In genomic region chr1:216028630-216029029, GRCh38 we compare ENCODE assay signal across 27 cellular contexts.
"Had no signal": no experiment of that assay in that cellular context is flagged by ENCODE, and none has a peak within 500 bp of the region (broad histone marks: within the 10 kb centered on the region; RNA-seq: fewer than 3 reads in every experiment).

No MANE protein-coding gene starts in this region.

- H3K4me3 Mint-ChIP-seq: natural killer cell treated with Interleukin-12 subunit alpha and Interleukin-12 subunit beta and Interleukin-15 and Interleukin-18, amount 100 ng/mL, for 72 hours; stimulated activated effector memory CD8-positive, alpha-beta T cell treated with anti-CD3 and anti-CD28 coated beads, Interleukin-12 subunit alpha, Interleukin-12 subunit beta, amount 100 ng/mL, for 72 hours; stimulated activated naive CD8-positive, alpha-beta T cell treated with anti-CD3 and anti-CD28 coated beads, Interleukin-15, Interleukin-2, amounts not matched to agents 100 ng/mL and 50 ng/mL, for 24 hours had no signal

- H3K4me3 ChIP-seq: left lung, lower lobe of right lung, ovary, prostate gland, sigmoid colon, spleen, suprapubic skin, thoracic aorta, tibial artery, upper lobe of right lung had no signal

- H3K4me1 ChIP-seq: left lung, lower lobe of right lung, prostate gland, sigmoid colon, spleen, suprapubic skin, tibial artery, upper lobe of right lung had no signal

- H3K4me1 Mint-ChIP-seq: naive B cell; stimulated activated effector memory CD8-positive, alpha-beta T cell treated with anti-CD3 and anti-CD28 coated beads, Interleukin-12 subunit alpha, Interleukin-12 subunit beta, amount 100 ng/mL, for 72 hours had no signal

- H3K27ac ChIP-seq: left lung, lower lobe of right lung, ovary, prostate gland, sigmoid colon, spleen, suprapubic skin, thoracic aorta, tibial artery, upper lobe of right lung had no signal

- H3K9me3 ChIP-seq: left lung, lower lobe of right lung, ovary, prostate gland, sigmoid colon, spleen, suprapubic skin, thoracic aorta, tibial artery, upper lobe of right lung had no signal

- ATAC-seq: left colon; left lung; lower lobe of right lung; natural killer cell treated with Interleukin-12 subunit alpha and Interleukin-12 subunit beta and Interleukin-15 and Interleukin-18, amount 100 ng/mL, for 72 hours; right cardiac atrium; stimulated activated effector memory CD8-positive, alpha-beta T cell treated with anti-CD3 and anti-CD28 coated beads, Interleukin-12 subunit alpha, Interleukin-12 subunit beta, amount 100 ng/mL, for 72 hours; upper lobe of right lung had no signal

- H3K27me3 Mint-ChIP-seq: naive B cell; natural killer cell treated with Interleukin-12 subunit alpha and Interleukin-12 subunit beta and Interleukin-15 and Interleukin-18, amount 100 ng/mL, for 72 hours; stimulated activated naive CD8-positive, alpha-beta T cell treated with anti-CD3 and anti-CD28 coated beads, Interleukin-15, Interleukin-2, amounts not matched to agents 100 ng/mL and 50 ng/mL, for 24 hours had no signal

- H3K36me3 ChIP-seq: left lung, lower lobe of right lung, ovary, prostate gland, sigmoid colon, spleen, suprapubic skin, thoracic aorta, tibial artery, upper lobe of right lung had no signal

- H3K27ac Mint-ChIP-seq: naive B cell; natural killer cell treated with Interleukin-12 subunit alpha and Interleukin-12 subunit beta and Interleukin-15 and Interleukin-18, amount 100 ng/mL, for 72 hours; stimulated activated effector memory CD8-positive, alpha-beta T cell treated with anti-CD3 and anti-CD28 coated beads, Interleukin-12 subunit alpha, Interleukin-12 subunit beta, amount 100 ng/mL, for 72 hours; stimulated activated naive CD8-positive, alpha-beta T cell treated with anti-CD3 and anti-CD28 coated beads, Interleukin-15, Interleukin-2, amounts not matched to agents 100 ng/mL and 50 ng/mL, for 24 hours had no signal

- H3K27me3 ChIP-seq: left lung, ovary, sigmoid colon, spleen, suprapubic skin, tibial artery, upper lobe of right lung had no signal

- DNase-seq: hippocampal formation; kidney; left colon; left lung; lower lobe of right lung; mammary epithelial cell; mesenchymal stem cell; naive B cell; ovary; posterior cingulate gyrus; retina; right cardiac atrium; sigmoid colon; small intestine; spleen; stimulated activated CD4-positive, alpha-beta T cell treated with anti-CD3 and anti-CD28 coated beads, Interleukin-4, amount 100 ng/mL, for 24 hours; stimulated activated naive CD4-positive, alpha-beta T cell; tibial artery; trophoblast cell; upper lobe of right lung had no signal

- H3K36me3 Mint-ChIP-seq: naive B cell; natural killer cell treated with Interleukin-12 subunit alpha and Interleukin-12 subunit beta and Interleukin-15 and Interleukin-18, amount 100 ng/mL, for 72 hours; stimulated activated effector memory CD8-positive, alpha-beta T cell treated with anti-CD3 and anti-CD28 coated beads, Interleukin-12 subunit alpha, Interleukin-12 subunit beta, amount 100 ng/mL, for 72 hours had no signal

- FAIRE-seq: small intestine, urothelium cell line had no signal
